10 cellular contexts compared by ENCODE assay signal in the genomic region with DNA sequence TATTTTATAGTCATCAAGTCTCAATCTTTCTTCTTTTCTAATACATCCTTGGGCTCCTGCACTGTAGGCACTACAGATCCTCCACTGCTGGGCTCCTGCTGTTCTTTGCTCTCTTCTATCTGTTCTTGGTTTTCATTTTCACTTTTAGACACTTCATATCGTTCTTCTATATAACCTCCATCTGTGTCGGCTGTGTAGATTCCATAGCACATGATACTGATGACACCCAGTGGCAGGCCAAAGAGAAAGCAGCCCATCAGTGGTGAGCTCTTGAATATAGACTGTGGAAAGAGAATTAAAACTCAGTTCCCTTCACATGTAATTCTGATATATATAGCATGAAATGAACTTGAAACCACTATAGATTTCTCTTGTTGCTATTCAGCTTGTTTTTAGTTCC. TPM values are rescaled to one million over a fixed set of nuclear protein-coding genes. Genes with fewer than 3 reads are reported as not detected.
DNase-seq lines count a peak whose midpoint lies in the region; ATAC-seq, FAIRE-seq and TF ChIP-seq lines count a peak whose summit lies in the region.
"Had no signal": no experiment of that assay in that cellular context is flagged by ENCODE, and none has a peak within 500 bp of the region (broad histone marks: within the 10 kb centered on the region; RNA-seq: fewer than 3 reads in every experiment).

No MANE protein-coding gene starts in this region.

- peaks cover 0 to 60% of the 10 kb centered on the region in 2 donors for H3K36me3 ChIP-seq in gastroesophageal sphincter

- FAIRE-seq in D721Med (lab: Jason Lieb, UNC): no peak

- intact Hi-C loops in CD4-positive, alpha-beta T cell (cut with DNase I, micrococcal nuclease): no loop called here

- WGBS in gastroesophageal sphincter (ENCODE audit: low coverage in 1 of 2), 2 donors: 52 to 63% methylated on average over 2 of the region's 2 CpGs

- CTCF ChIA-PET in CD4-positive, alpha-beta T cell (lab: Charles Lee): no interaction called here

- peaks cover 0 to 20% (median 0%) of the 10 kb centered on the region in 3 donors for H3K4me1 ChIP-seq in gastroesophageal sphincter
- H3K4me1 ChIP-seq: breast epithelium had no signal

- POLR2A ChIA-PET in CD4-positive, alpha-beta T cell (lab: Charles Lee): no interaction called here

- no peaks in the 10 kb centered on the region for H3K27me3 Mint-ChIP-seq in central memory CD8-positive, alpha-beta T cell
- no peaks in the 10 kb centered on the region for H3K27me3 Mint-ChIP-seq in CD4-positive, alpha-beta T cell
- H3K27me3 Mint-ChIP-seq: naive B cell had no signal

- no peak overlapping the region for H3K27ac Mint-ChIP-seq in central memory CD8-positive, alpha-beta T cell (ENCODE audit: low read depth)
- no peak overlapping the region for H3K27ac Mint-ChIP-seq in CD4-positive, alpha-beta T cell

- peaks cover 38% of the 10 kb centered on the region for H3K36me3 Mint-ChIP-seq in central memory CD8-positive, alpha-beta T cell (ENCODE audit: insufficient read depth)
- peaks cover 67% of the 10 kb centered on the region for H3K36me3 Mint-ChIP-seq in CD4-positive, alpha-beta T cell (ENCODE audit: low read depth)

- TF ChIP-seq CTCF in D721Med (IDR thresholded peaks at IDR 0.05; ENCODE audit: insufficient read depth, missing control alignments) (peak; percentile 21), gastroesophageal sphincter (IDR thresholded peaks at IDR 0.05) (no peak)
- no peak for TF ChIP-seq CTCF in CD4-positive, alpha-beta T cell (IDR thresholded peaks at IDR 0.05)

- no peak for TF ChIP-seq POLR2A in gastroesophageal sphincter (IDR thresholded peaks at IDR 0.05)

- ATAC-seq in GM19351 (IDR thresholded peaks at IDR 0.05; ENCODE audit: unreplicated experiment) (peak; percentile 80), HG03103 (IDR thresholded peaks at IDR 0.05; ENCODE audit: low read depth, unreplicated experiment) (peak; percentile 97), gastroesophageal sphincter (no peak)
- peak; percentile 24 for ATAC-seq in central memory CD8-positive, alpha-beta T cell (replicated peaks; ENCODE audit: extremely low read depth, poor library complexity, severe bottlenecking)
- no peak for ATAC-seq in CD4-positive, alpha-beta T cell (ENCODE audit: poor library complexity)

- H3K4me3 Mint-ChIP-seq in central memory CD8-positive, alpha-beta T cell: no peak overlapping the region
- H3K4me3 Mint-ChIP-seq in CD4-positive, alpha-beta T cell: no peak overlapping the region

- H3K4me1 Mint-ChIP-seq in central memory CD8-positive, alpha-beta T cell: peaks cover 6% of the 10 kb centered on the region
- H3K4me1 Mint-ChIP-seq in CD4-positive, alpha-beta T cell (ENCODE audit: low read depth): no peaks in the 10 kb centered on the region
- H3K4me1 Mint-ChIP-seq: naive B cell had no signal

- no peak overlapping the region for H3K27ac ChIP-seq in CD4-positive, alpha-beta T cell (ENCODE audit: low read depth, low read length)
- no peak overlapping the region for H3K27ac ChIP-seq in gastroesophageal sphincter
- H3K27ac ChIP-seq: breast epithelium had no signal

- H3K9me3 ChIP-seq in CD4-positive, alpha-beta T cell (ENCODE audit: control insufficient read depth, low read length): no peaks in the 10 kb centered on the region
- H3K9me3 ChIP-seq in gastroesophageal sphincter: no peaks in the 10 kb centered on the region
- H3K9me3 ChIP-seq: breast epithelium had no signal

- no peaks in the 10 kb centered on the region for H3K27me3 ChIP-seq in CD4-positive, alpha-beta T cell (ENCODE audit: control insufficient read depth, insufficient read depth, low read length)
- no peaks in the 10 kb centered on the region for H3K27me3 ChIP-seq in gastroesophageal sphincter
- H3K27me3 ChIP-seq: breast epithelium had no signal

- H3K4me3 ChIP-seq in gastroesophageal sphincter: no peak overlapping the region
- H3K4me3 ChIP-seq: breast epithelium had no signal

- DNase-seq in D721Med (ENCODE audit: insufficient read length, low spot score) (no peak), SIG-M5 treated with dmso at 0.1 percent for 504 hours (lab: John Stamatoyannopoulos, UW; ENCODE audit: unreplicated experiment) (no peak), NCI-H345 treated with DMSO at 0.1 percent for 48 hours (lab: John Stamatoyannopoulos, UW; ENCODE audit: unreplicated experiment) (no peak)
- no peak for DNase-seq in central memory CD8-positive, alpha-beta T cell (ENCODE audit: low spot score in 2 of 2)
- DNase-seq in CD4-positive, alpha-beta T cell: no peak
- DNase-seq: naive B cell had no signal

- no peaks in the 10 kb centered on the region for H3K9me3 Mint-ChIP-seq in central memory CD8-positive, alpha-beta T cell
- H3K9me3 Mint-ChIP-seq in CD4-positive, alpha-beta T cell: no peaks in the 10 kb centered on the region
- H3K9me3 Mint-ChIP-seq: naive B cell had no signal

- no peak for TF ChIP-seq EP300 in gastroesophageal sphincter (IDR thresholded peaks at IDR 0.05)

RNA-seq across cellular contexts. Expression of a gene that starts 38.0 kb away (rescaled TPM):
- total RNA-seq in CD4-positive, alpha-beta T cell: 10 to 100 TPM; 30.9 to 33.3 TPM
- total RNA-seq in gastroesophageal sphincter: 10 to 100 TPM; 30.5 to 43.3 (median 33.3) TPM

Comparison
In these comparisons a context has a peak if more than half of its experiments do, and no peak if none do; other contexts are left out.
1. ATAC-seq: peak in GM19351 (single experiment), HG03103 (single experiment) and central memory CD8-positive, alpha-beta T cell (single experiment); none in CD4-positive, alpha-beta T cell (single experiment) and gastroesophageal sphincter (single experiment).